1 cellular context compared by ENCODE assay signal in genomic region chr2:124571836-124572235, GRCh38.
TF ChIP-seq lines count a peak whose summit lies in the region.

No MANE protein-coding gene starts in this region.

TF ChIP-seq in A549, 52 proteins besides CTCF, POLR2A, EP300 and RAD21 (continued from another document):
- TF ChIP-seq E2F6 (IDR thresholded peaks at IDR 0.05; ENCODE audit: borderline replicate concordance, low read depth), result no peak
- TF ChIP-seq RNF2 (IDR thresholded peaks at IDR 0.05; ENCODE audit: borderline replicate concordance, low read depth), result no peak
- no peak for TF ChIP-seq ZC3H11A (IDR thresholded peaks at IDR 0.05)
